In the genomic region with DNA sequence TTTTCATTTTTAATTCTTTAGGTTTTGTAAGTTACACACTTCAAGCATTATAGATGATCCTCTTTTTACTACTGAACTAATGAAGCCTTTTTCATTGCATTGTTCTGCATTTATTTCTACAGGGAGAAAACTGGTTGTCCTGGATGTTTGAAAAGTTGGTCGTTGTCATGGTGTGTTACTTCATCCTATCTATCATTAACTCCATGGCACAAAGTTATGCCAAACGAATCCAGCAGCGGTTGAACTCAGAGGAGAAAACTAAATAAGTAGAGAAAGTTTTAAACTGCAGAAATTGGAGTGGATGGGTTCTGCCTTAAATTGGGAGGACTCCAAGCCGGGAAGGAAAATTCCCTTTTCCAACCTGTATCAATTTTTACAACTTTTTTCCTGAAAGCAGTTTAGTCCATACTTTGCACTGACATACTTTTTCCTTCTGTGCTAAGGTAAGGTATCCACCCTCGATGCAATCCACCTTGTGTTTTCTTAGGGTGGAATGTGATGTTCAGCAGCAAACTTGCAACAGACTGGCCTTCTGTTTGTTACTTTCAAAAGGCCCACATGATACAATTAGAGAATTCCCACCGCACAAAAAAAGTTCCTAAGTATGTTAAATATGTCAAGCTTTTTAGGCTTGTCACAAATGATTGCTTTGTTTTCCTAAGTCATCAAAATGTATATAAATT, we compare ENCODE assay signal across 8 cellular contexts. TPM values are rescaled to one million over a fixed set of nuclear protein-coding genes. Genes with fewer than 3 reads are reported as not detected.
A peak's percentile ranks its signal among the peaks of the same experiment; 100 is the strongest.
DNase-seq lines count a peak whose midpoint lies in the region; ATAC-seq and TF ChIP-seq lines count a peak whose summit lies in the region.

No MANE protein-coding gene starts in this region.

- H3K4me3 Mint-ChIP-seq in WTC11, result peak overlapping the region; percentile 94
- H3K4me3 Mint-ChIP-seq in stimulated activated naive B cell treated with anti-CD40 and anti-IgM and Interleukin-4, amounts not matched to agents 10 μg/mL and 1 μg/mL and 100 μg/mL, for 72 hours, result peak overlapping the region; percentile 97 to 98

- POLR2A ChIA-PET in WTC11 (lab: Charles Lee), result interaction anchor here (0.6 to 2.8 kb wide), 10 partner anchors 10 to 471 kb away, joined by 3 to 7 read pairs (median 5); partner anchors contain the start of genes CLTC, PTRH2, RPS6KB1 and TUBD1

- H3K27ac Mint-ChIP-seq in WTC11, result peak overlapping the region; percentile 99
- peak overlapping the region; percentile 100 for H3K27ac Mint-ChIP-seq in stimulated activated naive B cell treated with anti-CD40 and anti-IgM and Interleukin-4, amounts not matched to agents 10 μg/mL and 1 μg/mL and 100 μg/mL, for 72 hours

- no peak for TF ChIP-seq CTCF in WTC11 (IDR thresholded peaks at IDR 0.05)

- peaks cover 52% of the 10 kb centered on the region for H3K36me3 Mint-ChIP-seq in WTC11
- peaks cover 54 to 63% of the 10 kb centered on the region in 2 donors for H3K36me3 Mint-ChIP-seq in stimulated activated naive B cell treated with anti-CD40 and anti-IgM and Interleukin-4, amounts not matched to agents 10 μg/mL and 1 μg/mL and 100 μg/mL, for 72 hours

- intact Hi-C loops in head of caudate nucleus (cut with DNase I), result no loop called here

- H3K4me1 Mint-ChIP-seq in WTC11, result peaks cover 52% of the 10 kb centered on the region
- peaks cover 24 to 59% of the 10 kb centered on the region in 2 donors for H3K4me1 Mint-ChIP-seq in stimulated activated naive B cell treated with anti-CD40 and anti-IgM and Interleukin-4, amounts not matched to agents 10 μg/mL and 1 μg/mL and 100 μg/mL, for 72 hours

- CTCF ChIA-PET in WTC11 (lab: Charles Lee), result interaction anchor here (0.5 to 2.5 kb wide), 11 partner anchors 7 to 197 kb away, joined by 3 to 13 read pairs (median 3); partner anchors contain the start of genes PTRH2 and VMP1

- peak; percentile 90 for DNase-seq in SIG-M5 treated with dmso at 0.1 percent for 504 hours (lab: John Stamatoyannopoulos, UW; ENCODE audit: unreplicated experiment)
- DNase-seq in SIG-M5 (lab: John Stamatoyannopoulos, UW), result no peak
- no peak for DNase-seq in WTC11 (ENCODE audit: low spot score)
- peak; percentile 68 for DNase-seq in glomerular visceral epithelial cell (ENCODE audit: extremely low spot score)
- DNase-seq in stimulated activated naive B cell treated with anti-CD40 and anti-IgM and Interleukin-4, amounts not matched to agents 10 μg/mL and 1 μg/mL and 100 μg/mL, for 72 hours, result no peak
- DNase-seq in hippocampal formation (lab: John Stamatoyannopoulos, UW), result no peak
- DNase-seq in COLO829 (ENCODE audit: low spot score), result no peak
- no peak for DNase-seq in head of caudate nucleus

- ATAC-seq in WTC11, result no peak
- no peak for ATAC-seq in stimulated activated naive B cell treated with anti-CD40 and anti-IgM and Interleukin-4, amounts not matched to agents 10 μg/mL and 1 μg/mL and 100 μg/mL, for 72 hours (replicated peaks)

- no peaks in the 10 kb centered on the region for H3K27me3 Mint-ChIP-seq in WTC11 (ENCODE audit: low read depth)
- H3K27me3 Mint-ChIP-seq in stimulated activated naive B cell treated with anti-CD40 and anti-IgM and Interleukin-4, amounts not matched to agents 10 μg/mL and 1 μg/mL and 100 μg/mL, for 72 hours, result peaks cover 0 to 5% of the 10 kb centered on the region in 2 donors

- no peaks in the 10 kb centered on the region for H3K9me3 Mint-ChIP-seq in WTC11
- H3K9me3 Mint-ChIP-seq in stimulated activated naive B cell treated with anti-CD40 and anti-IgM and Interleukin-4, amounts not matched to agents 10 μg/mL and 1 μg/mL and 100 μg/mL, for 72 hours, result peaks cover 0 to 4% of the 10 kb centered on the region in 2 donors

TF ChIP-seq in WTC11, 78 proteins besides CTCF, POLR2A, EP300 and RAD21:
- 0 out of 2 replicates have a peak, but pooled peaks have one; percentile 15 for TF ChIP-seq ZNF532 (CRISPR knock-in tag; IDR thresholded peaks at IDR 0.05; ENCODE audit: borderline replicate concordance)
- TF ChIP-seq MYBL2 (CRISPR knock-in tag; IDR thresholded peaks at IDR 0.05), result no peak

RNA-seq across cellular contexts. Expression of gene TUBD1, which starts 53.0 kb away (rescaled TPM):
- 12.0 to 21.4 TPM (median 16.6 TPM) in 3 replicates for total RNA-seq in WTC11 (2021)

RNA-seq across cellular contexts. Expression of gene RPS6KB1, which starts 53.1 kb away (rescaled TPM):
- 21.6 to 27.1 TPM (median 22.5 TPM) in 3 replicates for total RNA-seq in WTC11 (2021)

Comparison
In these comparisons a context has a peak if more than half of its experiments do, and no peak if none do; other contexts are left out.
1. DNase-seq: peak in SIG-M5 treated with dmso at 0.1 percent for 504 hours (single experiment) and glomerular visceral epithelial cell (single experiment); none in SIG-M5 (single experiment), WTC11 (single experiment), stimulated activated naive B cell treated with anti-CD40 and anti-IgM and Interleukin-4, amounts not matched to agents 10 μg/mL and 1 μg/mL and 100 μg/mL, for 72 hours (single experiment), hippocampal formation (0 of 2), COLO829 (single experiment) and head of caudate nucleus (0 of 42).